ENCODE assay signal across 17 cellular contexts in genomic region chr5:55888205-55888604, GRCh38. TPM values are rescaled to one million over a fixed set of nuclear protein-coding genes. Genes with fewer than 3 reads are reported as not detected.
"Had no signal": no experiment of that assay in that cellular context is flagged by ENCODE, and none has a peak within 500 bp of the region (broad histone marks: within the 10 kb centered on the region; RNA-seq: fewer than 3 reads in every experiment).

No MANE protein-coding gene starts in this region.

- H3K4me1 Mint-ChIP-seq: naive B cell, nephron had no signal

- DNase-seq: dorsolateral prefrontal cortex; effector CD8-positive, alpha-beta T cell; heart left ventricle; hippocampal formation; left colon; left ventricle myocardium superior; mesendoderm; naive B cell; occipital lobe; pancreas; right cardiac atrium; small intestine; stimulated activated CD4-positive, alpha-beta T cell treated with anti-CD3 and anti-CD28 coated beads, Interleukin-12 subunit alpha, Interleukin-12 subunit beta, amount 100 ng/mL, for 4 hours; stimulated activated naive CD4-positive, alpha-beta T cell treated with Interleukin-2 at 50 U/mL for 16 hours; trophoblast cell had no signal

- H3K27me3 Mint-ChIP-seq: progenitor cell of endocrine pancreas had no signal

- H3K36me3 Mint-ChIP-seq: naive B cell had no signal

- H3K27me3 ChIP-seq: heart left ventricle, pancreas had no signal

- H3K4me1 ChIP-seq: heart left ventricle, pancreas had no signal

- H3K27ac Mint-ChIP-seq: naive B cell, nephron, progenitor cell of endocrine pancreas had no signal

- H3K9me3 ChIP-seq: pancreas had no signal

- H3K9me3 Mint-ChIP-seq: nephron had no signal

- ATAC-seq: heart left ventricle, left colon, left ventricle myocardium superior, pancreas, right cardiac atrium had no signal

- H3K4me3 Mint-ChIP-seq: naive B cell, nephron had no signal

- H3K27ac ChIP-seq: dorsolateral prefrontal cortex, heart left ventricle, pancreas had no signal

RNA-seq across cellular contexts. Expression of gene IL31RA, which starts 37.0 kb away (rescaled TPM):
- total RNA-seq: left colon, left ventricle myocardium superior, right cardiac atrium had no signal
